ENCODE assay signal across 11 cellular contexts in the genomic region with DNA sequence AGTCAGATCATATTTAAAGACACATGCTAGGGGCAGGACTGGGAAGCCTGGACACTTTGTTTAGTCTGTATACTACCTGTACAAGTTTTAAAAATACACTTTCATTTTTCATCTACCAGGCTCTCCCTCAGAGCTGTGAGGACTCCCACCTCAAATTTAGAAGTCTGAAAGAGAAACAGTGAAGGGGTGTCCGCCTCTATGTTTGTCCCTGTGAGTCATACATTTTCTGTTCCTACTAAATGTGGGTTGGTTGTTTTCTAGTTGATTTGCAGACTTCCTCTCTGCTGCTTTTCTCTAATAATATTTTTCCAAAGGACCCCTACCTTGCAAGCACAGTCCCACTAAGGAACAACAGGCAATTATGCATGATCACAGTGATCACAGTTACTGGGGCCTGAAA.
DNase-seq lines count a peak whose midpoint lies in the region; ATAC-seq, FAIRE-seq and TF ChIP-seq lines count a peak whose summit lies in the region.
"Had no signal": no experiment of that assay in that cellular context is flagged by ENCODE, and none has a peak within 500 bp of the region (broad histone marks: within the 10 kb centered on the region; RNA-seq: fewer than 3 reads in every experiment).

No MANE protein-coding gene starts in this region.

- H3K27ac ChIP-seq in RWPE1, result no peak overlapping the region

- POLR2A ChIA-PET in RWPE1 (lab: Yijun Ruan, JAX; ENCODE audit: low non-redundant PET), result no interaction called here

- peak; percentile 8 for DNase-seq in GM12891 (ENCODE audit: insufficient read length, low spot score)
- no peak for DNase-seq in RWPE1 (ENCODE audit: low spot score)
- no peak for DNase-seq in erythroblast (lab: John Stamatoyannopoulos, UW)
- DNase-seq in EL, result no peak
- no peak for DNase-seq in activated CD4-positive, alpha-beta T cell treated with anti-CD3 and anti-CD28 coated beads for 4 hours
- DNase-seq: caudate nucleus, NCI-H2081 treated with DMSO at 0.1 percent for 48 hours had no signal

- FAIRE-seq in GM12891 (lab: Jason Lieb, UNC), result peak; percentile 67
- FAIRE-seq: RCC 7860 had no signal

- ATAC-seq in GM19351 (IDR thresholded peaks at IDR 0.05; ENCODE audit: unreplicated experiment), result peak; percentile 99
- ATAC-seq in HG02678 (IDR thresholded peaks at IDR 0.05; ENCODE audit: unreplicated experiment), result peak; percentile 96
- ATAC-seq in HG03439 (IDR thresholded peaks at IDR 0.05; ENCODE audit: unreplicated experiment), result peak; percentile 95

- CTCF ChIA-PET in RWPE1 (lab: Yijun Ruan, JAX), result no interaction called here

- TF ChIP-seq POLR2A in GM12891 (IDR thresholded peaks at IDR 0.05; ENCODE audit: low read depth, low read length), result no peak
- no peak for TF ChIP-seq POLR2A in erythroblast (IDR thresholded peaks at IDR 0.05; ENCODE audit: low read length)

- no peak for TF ChIP-seq CTCF in RWPE1 (conservative IDR thresholded peaks at IDR 0.05; ENCODE audit: low read depth)

TF ChIP-seq in GM12891, 5 proteins besides CTCF, POLR2A, EP300 and RAD21:
- peak; percentile 85 for TF ChIP-seq SPI1 (IDR thresholded peaks at IDR 0.05; ENCODE audit: low read depth, low read length)
- no peak for TF ChIP-seq PAX5 (IDR thresholded peaks at IDR 0.05; ENCODE audit: insufficient read depth, low read length, severe bottlenecking)
- no peak for TF ChIP-seq POU2F2 (IDR thresholded peaks at IDR 0.05; ENCODE audit: low read depth, low read length)
